ENCODE assay signal across 6 cellular contexts in the genomic region with DNA sequence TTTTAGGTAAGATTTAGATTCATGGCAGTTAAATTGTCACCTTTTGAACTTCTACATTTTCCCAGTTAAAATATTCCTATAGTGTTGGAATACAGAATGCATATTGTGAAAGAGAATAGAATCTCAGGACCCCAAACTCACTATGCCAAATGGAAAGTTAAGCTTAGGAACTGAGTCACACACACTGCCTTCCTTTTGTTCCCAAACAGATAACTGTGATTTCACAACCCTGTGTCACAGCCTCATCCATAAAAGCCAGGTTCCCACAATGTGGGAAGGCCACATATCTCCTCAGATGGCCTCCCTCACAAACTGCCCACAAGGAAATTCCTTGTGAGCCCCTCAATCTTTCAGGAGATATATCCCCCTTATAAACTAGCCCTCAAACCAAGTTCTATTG.
"Had no signal": no experiment of that assay in that cellular context is flagged by ENCODE, and none has a peak within 500 bp of the region (broad histone marks: within the 10 kb centered on the region; RNA-seq: fewer than 3 reads in every experiment).

No MANE protein-coding gene starts in this region.

- H3K36me3 Mint-ChIP-seq: IgD-negative memory B cell had no signal

- DNase-seq: IMR-90, KBM-7 had no signal

- H3K27ac Mint-ChIP-seq: IgD-negative memory B cell had no signal

- ATAC-seq: HepG2, K562 had no signal

- H3K9me3 Mint-ChIP-seq: IgD-negative memory B cell had no signal

- H3K27ac ChIP-seq: HL-60 had no signal

- H3K4me3 ChIP-seq: K562 had no signal

- H3K4me1 Mint-ChIP-seq: IgD-negative memory B cell had no signal

- H3K4me3 Mint-ChIP-seq: IgD-negative memory B cell had no signal
